Comparison of ENCODE assay signal across 8 cellular contexts in genomic region chr20:43458422-43458924, GRCh38.
DNase-seq lines count a peak whose midpoint lies in the region; ATAC-seq and TF ChIP-seq lines count a peak whose summit lies in the region.

No MANE protein-coding gene starts in this region.

- peaks cover 22% of the 10 kb centered on the region for H3K27me3 Mint-ChIP-seq in central memory CD8-positive, alpha-beta T cell

- peaks cover 9% of the 10 kb centered on the region for H3K4me1 ChIP-seq in mucosa of stomach (ENCODE audit: control insufficient read depth, insufficient read depth, low read length)

- peak; percentile 19 for DNase-seq in SKM-1 treated with dmso at 0.1 percent for 144 hours (lab: John Stamatoyannopoulos, UW; ENCODE audit: unreplicated experiment)
- DNase-seq in SKM-1 (lab: John Stamatoyannopoulos, UW; ENCODE audit: unreplicated experiment): no peak
- no peak for DNase-seq in central memory CD8-positive, alpha-beta T cell (ENCODE audit: low spot score in 2 of 2)
- DNase-seq in NCI-H526 (lab: John Stamatoyannopoulos, UW): no peak
- no peak for DNase-seq in Kasumi-1 (lab: John Stamatoyannopoulos, UW)

- no peaks in the 10 kb centered on the region for H3K36me3 ChIP-seq in mucosa of stomach (ENCODE audit: control insufficient read depth, insufficient read depth, low read length)

- no peak for TF ChIP-seq RAD21 in Ishikawa (IDR thresholded peaks at IDR 0.05; ENCODE audit: low read depth)

- H3K4me3 Mint-ChIP-seq in central memory CD8-positive, alpha-beta T cell: peak overlapping the region; percentile 95

- TF ChIP-seq EP300 in Ishikawa (IDR thresholded peaks at IDR 0.05; ENCODE audit: borderline replicate concordance): no peak

- H3K27ac Mint-ChIP-seq in central memory CD8-positive, alpha-beta T cell (ENCODE audit: low read depth): peak overlapping the region; percentile 94

- H3K4me3 ChIP-seq in mucosa of stomach (ENCODE audit: low read length): peak overlapping the region; percentile 91

- peaks cover 56% of the 10 kb centered on the region for H3K36me3 Mint-ChIP-seq in central memory CD8-positive, alpha-beta T cell (ENCODE audit: insufficient read depth)

- peak overlapping the region; percentile 100 for H3K9ac ChIP-seq in mucosa of stomach (ENCODE audit: low read length)

- H3K9me3 ChIP-seq in mucosa of stomach (ENCODE audit: control insufficient read depth, low read length): no peaks in the 10 kb centered on the region

- peaks cover 5% of the 10 kb centered on the region for H3K27me3 ChIP-seq in mucosa of stomach (ENCODE audit: control insufficient read depth, insufficient read depth, low read length)

- H3K4me1 Mint-ChIP-seq in central memory CD8-positive, alpha-beta T cell: peaks cover 38% of the 10 kb centered on the region

- peak; percentile 5 for ATAC-seq in central memory CD8-positive, alpha-beta T cell (replicated peaks; ENCODE audit: extremely low read depth, poor library complexity, severe bottlenecking)
- no peak for ATAC-seq in HG02798 (IDR thresholded peaks at IDR 0.05; ENCODE audit: poor library complexity, unreplicated experiment)

- no peaks in the 10 kb centered on the region for H3K9me3 Mint-ChIP-seq in central memory CD8-positive, alpha-beta T cell

TF ChIP-seq in Ishikawa, 13 proteins besides CTCF, POLR2A, EP300 and RAD21:
- peak; percentile 1; the same call in 1 of the 2 replicates for TF ChIP-seq MAX (IDR thresholded peaks at IDR 0.05)
- no peak for TF ChIP-seq TCF12 (IDR thresholded peaks at IDR 0.05; ENCODE audit: low read depth)
- TF ChIP-seq YY1 (IDR thresholded peaks at IDR 0.05; ENCODE audit: low read depth): no peak
